Comparison of ENCODE assay signal across 8 cellular contexts in the genomic region with DNA sequence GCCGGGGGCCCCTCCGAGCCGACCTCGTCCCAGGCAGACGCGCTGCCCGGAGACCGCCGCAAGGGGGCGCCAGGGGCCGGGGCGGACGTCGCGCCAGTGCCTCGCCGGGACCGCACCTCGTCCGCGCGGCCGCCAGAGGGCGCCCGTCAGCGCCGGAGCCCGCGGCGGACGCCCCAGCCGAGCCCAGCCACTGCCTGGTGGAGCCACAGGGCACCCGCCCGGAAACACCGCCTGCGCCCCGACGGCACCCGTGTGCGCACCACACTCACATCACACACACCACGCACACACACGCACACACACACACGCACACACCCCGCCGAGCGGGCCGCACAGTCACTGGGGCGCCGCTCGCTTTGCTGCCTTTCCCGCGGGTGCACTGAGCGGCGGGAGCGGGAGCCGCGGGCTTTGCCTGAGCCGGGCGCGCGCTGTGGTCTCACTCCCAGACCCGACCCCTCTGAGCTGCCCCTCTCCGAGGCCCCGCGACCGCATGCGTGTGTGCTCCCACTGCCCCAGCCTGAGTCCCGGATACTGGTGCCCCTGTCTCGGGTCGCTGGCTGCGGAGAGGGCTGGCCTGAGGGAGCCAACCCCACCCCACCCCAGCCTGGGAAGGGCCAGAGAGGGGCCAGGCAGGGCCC.
DNase-seq lines count a peak whose midpoint lies in the region; ATAC-seq, FAIRE-seq and TF ChIP-seq lines count a peak whose summit lies in the region.

No MANE protein-coding gene starts in this region.

- ATAC-seq in CD8-positive, alpha-beta T cell: peak; percentile 26
- ATAC-seq in GM19438 (IDR thresholded peaks at IDR 0.05; ENCODE audit: low read depth, unreplicated experiment) (peak; percentile 97), HG03442 (IDR thresholded peaks at IDR 0.05; ENCODE audit: unreplicated experiment) (peak; percentile 95), K562 (peak; percentile 97)

- in situ Hi-C loops in K562 (cut with MboI): no loop called here

- no peaks in the 10 kb centered on the region for H3K36me3 Mint-ChIP-seq in CD8-positive, alpha-beta T cell
- peaks cover 0 to 6% (median 5%) of the 10 kb centered on the region in 3 donors for H3K36me3 Mint-ChIP-seq in immature natural killer cell

- H3K27me3 ChIP-seq in CD8-positive, alpha-beta T cell (ENCODE audit: insufficient read depth, low read length): peaks cover 14% of the 10 kb centered on the region
- H3K27me3 ChIP-seq in K562 (ENCODE audit: control insufficient read depth in 2 of 2, insufficient read depth in 2 of 2, low read length in 2 of 2) (no peaks in the 10 kb centered on the region), smooth muscle cell (ENCODE audit: low read depth) (peaks cover 89% of the 10 kb centered on the region)

- WGBS in K562 (ENCODE audit: insufficient coverage, low coverage, missing lambda C conversion rate): 36% methylated on average over 15 of the region's 71 CpGs
- 1% methylated on average over 48 of the region's 71 CpGs for WGBS in smooth muscle cell (ENCODE audit: low lambda C conversion rate)

- H3K27ac ChIP-seq in CD8-positive, alpha-beta T cell (ENCODE audit: low read depth, low read length): no peak overlapping the region
- H3K27ac ChIP-seq in K562 (ENCODE audit: extremely low read depth, low read depth, low read length) (no peak overlapping the region), smooth muscle cell (ENCODE audit: low read depth) (no peak overlapping the region)

- H3K4me1 Mint-ChIP-seq in CD8-positive, alpha-beta T cell (ENCODE audit: low read depth): peaks cover 4% of the 10 kb centered on the region
- H3K4me1 Mint-ChIP-seq in immature natural killer cell: peaks cover 7% of the 10 kb centered on the region in 2 donors

- no peaks in the 10 kb centered on the region for H3K4me1 ChIP-seq in CD8-positive, alpha-beta T cell (ENCODE audit: insufficient read depth, low read length)
- H3K4me1 ChIP-seq in K562 (replicated peaks in 1 of 2; ENCODE audit: control insufficient read depth in 2 of 2, insufficient read depth in 2 of 2, low read length in 2 of 2) (peaks cover 0 to 9% of the 10 kb centered on the region in 2 experiments; a peak in 2 of 5 replicates), smooth muscle cell (ENCODE audit: low read depth) (no peaks in the 10 kb centered on the region)

- peaks cover 33% of the 10 kb centered on the region for H3K27me3 Mint-ChIP-seq in CD8-positive, alpha-beta T cell (ENCODE audit: low read depth)
- H3K27me3 Mint-ChIP-seq in immature natural killer cell (ENCODE audit: low read depth in 3 of 3): peaks cover 7 to 12% (median 8%) of the 10 kb centered on the region in 3 donors

- no peaks in the 10 kb centered on the region for H3K79me2 ChIP-seq in K562 (ENCODE audit: control insufficient read depth, insufficient read depth, low read length)
- no peaks in the 10 kb centered on the region for H3K79me2 ChIP-seq in smooth muscle cell (ENCODE audit: low read depth)

- H3K9me1 ChIP-seq in K562 (ENCODE audit: control insufficient read depth, insufficient read depth, low read length): no peaks in the 10 kb centered on the region

- no peak overlapping the region for H2AFZ ChIP-seq in K562 (ENCODE audit: low read depth, low read length)
- H2AFZ ChIP-seq in smooth muscle cell (ENCODE audit: low read depth): peak overlapping the region; percentile 89

- TF ChIP-seq POLR2A in K562 (conservative IDR thresholded peaks at IDR 0.05): no peak

- no peaks in the 10 kb centered on the region for H3K36me3 ChIP-seq in CD8-positive, alpha-beta T cell (ENCODE audit: insufficient read depth, low read length)
- H3K36me3 ChIP-seq in K562 (ENCODE audit: control insufficient read depth, insufficient read depth, low read length) (no peaks in the 10 kb centered on the region), smooth muscle cell (ENCODE audit: low read depth) (no peaks in the 10 kb centered on the region)

- TF ChIP-seq EP300 in K562 (IDR thresholded peaks at IDR 0.05; ENCODE audit: low read length): no peak

- H3K9me3 ChIP-seq in CD8-positive, alpha-beta T cell (ENCODE audit: low read length): no peaks in the 10 kb centered on the region
- no peaks in the 10 kb centered on the region for H3K9me3 ChIP-seq in K562 (replicated peaks; ENCODE audit: control insufficient read depth, insufficient read depth, low read depth, low read length)
- no peaks in the 10 kb centered on the region for H3K9me3 ChIP-seq in smooth muscle cell (replicated peaks; ENCODE audit: low read depth)

- H3K9me3 Mint-ChIP-seq in CD8-positive, alpha-beta T cell: no peaks in the 10 kb centered on the region
- H3K9me3 Mint-ChIP-seq in immature natural killer cell: peaks cover 0 to 9% (median 1%) of the 10 kb centered on the region in 6 donors

- intact Hi-C loops in CD8-positive, alpha-beta T cell (cut with DNase I, micrococcal nuclease): no loop called here
- intact Hi-C loops in K562 (cut with micrococcal nuclease): loop anchor here (5.0 kb wide), 1 partner anchor 739 kb away; no protein-coding TSS in a partner anchor

- DNase-seq in CD8-positive, alpha-beta T cell: peak in 5 of 7 experiments; percentile 5 to 34 (median 12)
- DNase-seq in SK-N-DZ (ENCODE audit: low spot score): peak; percentile 9
- DNase-seq in K562 (ENCODE audit: extremely low read depth in 1 of 4, low spot score in 3 of 4): peak; percentile 31 to 81 (median 72)
- peak; percentile 20 to 39 (median 33) for DNase-seq in immature natural killer cell
- peak; percentile 23 for DNase-seq in smooth muscle cell (lab: John Stamatoyannopoulos, UW; ENCODE audit: unreplicated experiment)
- no peak for DNase-seq in GOT3 (lab: John Stamatoyannopoulos, UW)

- no peak for TF ChIP-seq CTCF in CD8-positive, alpha-beta T cell (IDR thresholded peaks at IDR 0.05)
- peak in 2 of 3 experiments; percentile 76 to 97; a peak in 5 of 6 replicates for TF ChIP-seq CTCF in K562 (IDR thresholded peaks at IDR 0.05 in 2 of 3, conservative IDR thresholded peaks at IDR 0.05 in 1 of 3; ENCODE audit: insufficient read depth in 2 of 3, low read depth in 1 of 3, low read length in 3 of 3)
- peak; percentile 92 for TF ChIP-seq CTCF in smooth muscle cell (IDR thresholded peaks at IDR 0.05; ENCODE audit: borderline replicate concordance, insufficient read depth, poor library complexity, severe bottlenecking)

- POLR2A ChIA-PET in CD8-positive, alpha-beta T cell (lab: Charles Lee): no interaction called here
- POLR2A ChIA-PET in K562 (lab: Yijun Ruan, JAX): no interaction called here

- FAIRE-seq in K562 (lab: Jason Lieb, UNC): no peak

- H3K4me3 Mint-ChIP-seq in CD8-positive, alpha-beta T cell: no peak overlapping the region
- H3K4me3 Mint-ChIP-seq in immature natural killer cell: peak overlapping the region in 1 of 5 donors; percentile 33

- peak in 1 of 2 experiments; percentile 62; a peak in 3 of 4 replicates for TF ChIP-seq RAD21 in K562 (CRISPR knock-in tag; conservative IDR thresholded peaks at IDR 0.05 in 1 of 2, IDR thresholded peaks at IDR 0.05 in 1 of 2)

- no peak overlapping the region for H3K4me2 ChIP-seq in K562 (ENCODE audit: insufficient read depth, low read length)
- H3K4me2 ChIP-seq in smooth muscle cell: peak overlapping the region; percentile 93

- H3K4me3 ChIP-seq in CD8-positive, alpha-beta T cell (ENCODE audit: low read depth, low read length): no peak overlapping the region
- H3K4me3 ChIP-seq in K562: no peak overlapping the region
- H3K4me3 ChIP-seq in smooth muscle cell: peak overlapping the region; percentile 57

- CTCF ChIA-PET in CD8-positive, alpha-beta T cell (lab: Charles Lee): no interaction called here
- CTCF ChIA-PET in K562 (lab: Yijun Ruan, JAX; ENCODE audit: low intra/inter-chr PET ratio): interaction anchor here (0.6 to 1.2 kb wide), 2 partner anchors 14 to 75 kb away, joined by 3 read pairs; no protein-coding TSS in a partner anchor

- H3K27ac Mint-ChIP-seq in CD8-positive, alpha-beta T cell: no peak overlapping the region
- no peak overlapping the region for H3K27ac Mint-ChIP-seq in immature natural killer cell

- H3K9ac ChIP-seq in K562 (ENCODE audit: insufficient read depth in 1 of 2, low read depth in 2 of 2, low read length in 2 of 2) (no peak overlapping the region), smooth muscle cell (ENCODE audit: low read depth) (no peak overlapping the region)

- no TSS peak for BruUV-seq in K562 (replicated peaks; lab: Mats Ljungman, UMichigan)

- H4K20me1 ChIP-seq in K562 (replicated peaks; ENCODE audit: control insufficient read depth, insufficient read depth, low read length) (no peaks in the 10 kb centered on the region), smooth muscle cell (ENCODE audit: low read depth) (no peaks in the 10 kb centered on the region)

- H3F3A ChIP-seq in smooth muscle cell (ENCODE audit: low read depth): no peaks in the 10 kb centered on the region

TF ChIP-seq in K562, 482 proteins besides CTCF, POLR2A, EP300 and RAD21 (continues in another document):
- TF ChIP-seq, protein P1, sequence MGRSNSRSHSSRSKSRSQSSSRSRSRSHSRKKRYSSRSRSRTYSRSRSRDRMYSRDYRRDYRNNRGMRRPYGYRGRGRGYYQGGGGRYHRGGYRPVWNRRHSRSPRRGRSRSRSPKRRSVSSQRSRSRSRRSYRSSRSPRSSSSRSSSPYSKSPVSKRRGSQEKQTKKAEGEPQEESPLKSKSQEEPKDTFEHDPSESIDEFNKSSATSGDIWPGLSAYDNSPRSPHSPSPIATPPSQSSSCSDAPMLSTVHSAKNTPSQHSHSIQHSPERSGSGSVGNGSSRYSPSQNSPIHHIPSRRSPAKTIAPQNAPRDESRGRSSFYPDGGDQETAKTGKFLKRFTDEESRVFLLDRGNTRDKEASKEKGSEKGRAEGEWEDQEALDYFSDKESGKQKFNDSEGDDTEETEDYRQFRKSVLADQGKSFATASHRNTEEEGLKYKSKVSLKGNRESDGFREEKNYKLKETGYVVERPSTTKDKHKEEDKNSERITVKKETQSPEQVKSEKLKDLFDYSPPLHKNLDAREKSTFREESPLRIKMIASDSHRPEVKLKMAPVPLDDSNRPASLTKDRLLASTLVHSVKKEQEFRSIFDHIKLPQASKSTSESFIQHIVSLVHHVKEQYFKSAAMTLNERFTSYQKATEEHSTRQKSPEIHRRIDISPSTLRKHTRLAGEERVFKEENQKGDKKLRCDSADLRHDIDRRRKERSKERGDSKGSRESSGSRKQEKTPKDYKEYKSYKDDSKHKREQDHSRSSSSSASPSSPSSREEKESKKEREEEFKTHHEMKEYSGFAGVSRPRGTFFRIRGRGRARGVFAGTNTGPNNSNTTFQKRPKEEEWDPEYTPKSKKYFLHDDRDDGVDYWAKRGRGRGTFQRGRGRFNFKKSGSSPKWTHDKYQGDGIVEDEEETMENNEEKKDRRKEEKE (IDR thresholded peaks at IDR 0.05; ENCODE audit: borderline replicate concordance in 1 of 2, control insufficient read depth in 1 of 2, low read depth in 2 of 2, low read length in 1 of 2): no peak
- TF ChIP-seq SMC3 (conservative IDR thresholded peaks at IDR 0.05; ENCODE audit: insufficient read depth, low read depth, low read length) (peak; percentile 55; the same call in 1 of the 2 replicates), HNRNPK (IDR thresholded peaks at IDR 0.05; ENCODE audit: low read depth, low read length, poor library complexity, severe bottlenecking) (no peak), KAT2B (IDR thresholded peaks at IDR 0.05; ENCODE audit: low read depth, low read length) (no peak), CXXC5 (CRISPR knock-in tag; IDR thresholded peaks at IDR 0.05) (peak; percentile 56), ZNF324 (CRISPR knock-in tag; IDR thresholded peaks at IDR 0.05) (no peak), PHF8 (IDR thresholded peaks at IDR 0.05; ENCODE audit: borderline replicate concordance, low read length) (no peak)

Comparison
In these comparisons a context has a peak if more than half of its experiments do, and no peak if none do; other contexts are left out.
1. ATAC-seq: peak in every context shown above with its lines; median percentile 97 in GM19438; 97 in K562; 95 in HG03442; 26 in CD8-positive, alpha-beta T cell.